In genomic region chr1:16334655-16335340, GRCh38 we compare ENCODE assay signal across 25 cellular contexts. TPM values are rescaled to one million over a fixed set of nuclear protein-coding genes. Genes with fewer than 3 reads are reported as not detected.
DNase-seq lines count a peak whose midpoint lies in the region; FAIRE-seq and TF ChIP-seq lines count a peak whose summit lies in the region.
"Had no signal": no experiment of that assay in that cellular context is flagged by ENCODE, and none has a peak within 500 bp of the region (broad histone marks: within the 10 kb centered on the region; RNA-seq: fewer than 3 reads in every experiment).

No MANE protein-coding gene starts in this region.

- H3K36me3 Mint-ChIP-seq in type B pancreatic cell = no peaks in the 10 kb centered on the region

- H3K27ac ChIP-seq in VCaP = peak overlapping the region; percentile 75
- no peak overlapping the region for H3K27ac ChIP-seq in keratinocyte (ENCODE audit: control insufficient read depth, insufficient read depth, low read length)
- H3K27ac ChIP-seq: lower lobe of right lung, neutrophil, thoracic aorta had no signal

- no peak for DNase-seq in HEK293T (ENCODE audit: extremely low spot score)
- no peak for DNase-seq in keratinocyte (ENCODE audit: low read depth, low spot score)
- DNase-seq in type B pancreatic cell (ENCODE audit: extremely low spot score, unreplicated experiment) = no peak
- DNase-seq in posterior cingulate gyrus = no peak
- no peak for DNase-seq in D721Med (ENCODE audit: insufficient read length, low spot score)
- no peak for DNase-seq in midbrain (lab: John Stamatoyannopoulos, UW)
- DNase-seq: activated CD4-positive, alpha-beta T cell treated with anti-CD3 and anti-CD28 coated beads for 4 hours; cerebellar nuclear complex; COR-L47; esophagus squamous epithelium; gastrocnemius medialis; hypothalamus; lower lobe of right lung; NCI-H187; retina; SIG-M5; stimulated activated CD4-positive, alpha-beta T cell treated with anti-CD3 and anti-CD28 coated beads, Interleukin-2, amount 100 ng/mL, for 48 hours; stimulated activated naive B cell treated with anti-CD40 and anti-IgM and Interleukin-4, amounts not matched to agents 10 μg/mL and 1 μg/mL and 100 μg/mL, for 72 hours had no signal

- peak overlapping the region; percentile 73 for H3K27ac Mint-ChIP-seq in type B pancreatic cell
- H3K27ac Mint-ChIP-seq: activated naive CD4-positive, alpha-beta T cell treated with anti-CD3 and anti-CD28 coated beads, Interleukin-2, amount 50 U/mL, for 24 hours; GM23338 had no signal

- peaks cover 13% of the 10 kb centered on the region for H3K4me1 Mint-ChIP-seq in type B pancreatic cell (ENCODE audit: unreplicated experiment)

- no peak overlapping the region for H3K4me3 ChIP-seq in keratinocyte (ENCODE audit: control insufficient read depth in 2 of 3, extremely low read depth in 1 of 3, insufficient read depth in 2 of 3, low read depth in 1 of 3, low read length in 3 of 3)
- H3K4me3 ChIP-seq: esophagus squamous epithelium, gastrocnemius medialis, GM23338, lower lobe of right lung, thoracic aorta had no signal

- CTCF ChIA-PET in HEK293T (lab: Yijun Ruan, JAX) = interaction anchor here (0.6 kb wide), 1 partner anchor 28 kb away, joined by 4 read pairs; no protein-coding TSS in a partner anchor

- TF ChIP-seq CTCF in VCaP (conservative IDR thresholded peaks at IDR 0.05) (no peak), keratinocyte (optimal IDR thresholded peaks at IDR 0.05 in 1 of 3, IDR thresholded peaks at IDR 0.05 in 1 of 3, conservative IDR thresholded peaks at IDR 0.05 in 1 of 3; ENCODE audit: extremely low read depth in 1 of 3, insufficient read depth in 2 of 3, low read length in 3 of 3) (no peak), type B pancreatic cell (conservative IDR thresholded peaks at IDR 0.05) (no peak), D721Med (IDR thresholded peaks at IDR 0.05; ENCODE audit: insufficient read depth, missing control alignments) (no peak)

- intact Hi-C loops in posterior cingulate gyrus (cut with DNase I) = no loop called here

- no peaks in the 10 kb centered on the region for H3K9me3 ChIP-seq in keratinocyte (ENCODE audit: control insufficient read depth, low read depth, low read length)
- H3K9me3 ChIP-seq: esophagus squamous epithelium, gastrocnemius medialis, lower lobe of right lung, neutrophil, thoracic aorta had no signal

- no peak overlapping the region for H3K4me3 Mint-ChIP-seq in type B pancreatic cell
- H3K4me3 Mint-ChIP-seq: activated naive CD4-positive, alpha-beta T cell treated with anti-CD3 and anti-CD28 coated beads, Interleukin-2, amount 50 U/mL, for 24 hours; GM23338; stimulated activated naive B cell treated with anti-CD40 and anti-IgM and Interleukin-4, amounts not matched to agents 10 μg/mL and 1 μg/mL and 100 μg/mL, for 72 hours had no signal

- no peaks in the 10 kb centered on the region for H3K27me3 Mint-ChIP-seq in type B pancreatic cell
- H3K27me3 Mint-ChIP-seq: activated naive CD4-positive, alpha-beta T cell treated with anti-CD3 and anti-CD28 coated beads, Interleukin-2, amount 50 U/mL, for 24 hours; stimulated activated naive B cell treated with anti-CD40 and anti-IgM and Interleukin-4, amounts not matched to agents 10 μg/mL and 1 μg/mL and 100 μg/mL, for 72 hours had no signal

- dilution Hi-C loops in keratinocyte (cut with MboI; ENCODE audit: extremely low pct_ligation_motif_present, low sequenced_read_pairs) = no loop called here

- POLR2A ChIA-PET in HEK293T (lab: Yijun Ruan, JAX) = no interaction called here

- no peak overlapping the region for H3K9ac ChIP-seq in keratinocyte (ENCODE audit: control insufficient read depth, extremely low read depth, insufficient read depth, low read length)

- H3K27me3 ChIP-seq in keratinocyte (ENCODE audit: control insufficient read depth, extremely low read depth, insufficient read depth, low read length) = no peaks in the 10 kb centered on the region
- H3K27me3 ChIP-seq: esophagus squamous epithelium, gastrocnemius medialis, neutrophil had no signal

- peaks cover 47% of the 10 kb centered on the region for H3K79me2 ChIP-seq in keratinocyte (ENCODE audit: control insufficient read depth, insufficient read depth, low read length)

- no peaks in the 10 kb centered on the region for H3K9me3 Mint-ChIP-seq in type B pancreatic cell
- H3K9me3 Mint-ChIP-seq: activated naive CD4-positive, alpha-beta T cell treated with anti-CD3 and anti-CD28 coated beads, Interleukin-2, amount 50 U/mL, for 24 hours; GM23338; stimulated activated naive B cell treated with anti-CD40 and anti-IgM and Interleukin-4, amounts not matched to agents 10 μg/mL and 1 μg/mL and 100 μg/mL, for 72 hours had no signal

- H3K4me2 ChIP-seq in keratinocyte (ENCODE audit: control insufficient read depth, extremely low read depth, insufficient read depth, low read depth, low read length) = peak overlapping the region; percentile 16
- H3K4me2 ChIP-seq: GM23338 had no signal

- no peak overlapping the region for H2AFZ ChIP-seq in keratinocyte (ENCODE audit: control insufficient read depth, low read length)
- H2AFZ ChIP-seq: GM23338 had no signal

- no peaks in the 10 kb centered on the region for H3K36me3 ChIP-seq in keratinocyte (ENCODE audit: control insufficient read depth in 2 of 2, extremely low read depth in 1 of 2, insufficient read depth in 2 of 2, low read length in 2 of 2)
- H3K36me3 ChIP-seq: gastrocnemius medialis, lower lobe of right lung, neutrophil, thoracic aorta had no signal

- FAIRE-seq in keratinocyte (lab: Jason Lieb, UNC) (no peak), D721Med (lab: Jason Lieb, UNC) (no peak)
- FAIRE-seq: islet of Langerhans, TTC549 had no signal

- H3K4me1 ChIP-seq in keratinocyte (ENCODE audit: control insufficient read depth, extremely low read depth, insufficient read depth, low read length) = peaks cover 7% of the 10 kb centered on the region

- H3K9me1 ChIP-seq in keratinocyte (ENCODE audit: control insufficient read depth, extremely low read depth, insufficient read depth, low read length) = no peaks in the 10 kb centered on the region

- peaks cover 3% of the 10 kb centered on the region for H4K20me1 ChIP-seq in keratinocyte (ENCODE audit: control insufficient read depth, extremely low read depth, insufficient read depth, low read length)

TF ChIP-seq in HEK293T, 16 proteins besides CTCF, POLR2A, EP300 and RAD21:
- TF ChIP-seq ZNF384 (IDR thresholded peaks at IDR 0.05) = 0 out of 2 replicates have a peak, but pooled peaks have one; percentile 58
- TF ChIP-seq SP1 (IDR thresholded peaks at IDR 0.05) = no peak
- TF ChIP-seq ELF4 (IDR thresholded peaks at IDR 0.05) = no peak
- TF ChIP-seq SUZ12 (IDR thresholded peaks at IDR 0.05) = no peak

RNA-seq across cellular contexts. Expression of gene FBXO42, which starts 17.5 kb away (rescaled TPM):
- polyA plus RNA-seq in keratinocyte = 14.1 to 18.0 TPM (median 15.8 TPM) in 3 replicates
- polyA plus RNA-seq in keratinocyte (2011; ENCODE audit: low read depth) = 5.3 TPM
- polyA plus RNA-seq in keratinocyte (2011; cell fraction: cytosol; rRNA removed) = 12.1 and 14.3 TPM in 2 replicates
- 30.5 and 34.1 TPM in 2 replicates for polyA plus RNA-seq in keratinocyte (2011; cell fraction: nucleus; rRNA removed)
- 9.9 and 17.7 TPM in 2 replicates for polyA plus RNA-seq in keratinocyte (2012; ENCODE audit: low replicate concordance)
- polyA minus RNA-seq in keratinocyte = 21.3 to 24.7 TPM (median 23.3 TPM) in 3 replicates
- polyA minus RNA-seq in keratinocyte (2011; cell fraction: cytosol; rRNA and poly(A)+ RNA removed) = 12.1 TPM
- 18.6 and 33.8 TPM in 2 replicates for polyA minus RNA-seq in keratinocyte (2011; cell fraction: nucleus; rRNA and poly(A)+ RNA removed)
- total RNA-seq in type B pancreatic cell (ENCODE audit: low replicate concordance) = 18.4 and 19.0 TPM in 2 replicates

RNA-seq across cellular contexts. Expression of gene SZRD1, which starts 32.2 kb away (rescaled TPM):
- polyA plus RNA-seq in keratinocyte = 68.7 to 106 TPM (median 74.1 TPM) in 3 replicates
- 15.9 TPM for polyA plus RNA-seq in keratinocyte (2011; ENCODE audit: low read depth)
- polyA plus RNA-seq in keratinocyte (2011; cell fraction: cytosol; rRNA removed) = 97.4 and 123 TPM in 2 replicates
- polyA plus RNA-seq in keratinocyte (2011; cell fraction: nucleus; rRNA removed) = 51.5 and 63.8 TPM in 2 replicates
- 46.3 and 98.1 TPM in 2 replicates for polyA plus RNA-seq in keratinocyte (2012; ENCODE audit: low replicate concordance)
- polyA minus RNA-seq in keratinocyte = 61.1 to 116 TPM (median 67.7 TPM) in 3 replicates
- 87.9 TPM for polyA minus RNA-seq in keratinocyte (2011; cell fraction: cytosol; rRNA and poly(A)+ RNA removed)
- polyA minus RNA-seq in keratinocyte (2011; cell fraction: nucleus; rRNA and poly(A)+ RNA removed) = 23.2 and 34.7 TPM in 2 replicates
- total RNA-seq in type B pancreatic cell (ENCODE audit: low replicate concordance) = 127 and 140 TPM in 2 replicates
